1 cellular context compared by ENCODE assay signal in genomic region chr1:3899776-3900149, GRCh38.
TF ChIP-seq lines count a peak whose summit lies in the region.

No MANE protein-coding gene starts in this region.

TF ChIP-seq in K562, 482 proteins besides CTCF, POLR2A, EP300 and RAD21 (continued from another document and continues in another):
- no peak for TF ChIP-seq MXI1 (IDR thresholded peaks at IDR 0.05; ENCODE audit: low read depth, low read length)
- peak; percentile 63; the same call in 1 of the 2 replicates for TF ChIP-seq EP400 (IDR thresholded peaks at IDR 0.05)
- no peak for TF ChIP-seq GABPA (tag; conservative IDR thresholded peaks at IDR 0.05; ENCODE audit: low read depth)
- no peak for TF ChIP-seq FOXM1 (IDR thresholded peaks at IDR 0.05; ENCODE audit: low read depth)
- no peak; the same call in 1 of the 2 replicates for TF ChIP-seq FOXM1 (CRISPR knock-in tag; IDR thresholded peaks at IDR 0.05; ENCODE audit: low read depth)
- 0 out of 2 replicates have a peak, but pooled peaks have one; percentile 46 for TF ChIP-seq ZNF830 (CRISPR knock-in tag; IDR thresholded peaks at IDR 0.05)
- TF ChIP-seq ZC3H8 (IDR thresholded peaks at IDR 0.05), result no peak
- TF ChIP-seq, protein P1, sequence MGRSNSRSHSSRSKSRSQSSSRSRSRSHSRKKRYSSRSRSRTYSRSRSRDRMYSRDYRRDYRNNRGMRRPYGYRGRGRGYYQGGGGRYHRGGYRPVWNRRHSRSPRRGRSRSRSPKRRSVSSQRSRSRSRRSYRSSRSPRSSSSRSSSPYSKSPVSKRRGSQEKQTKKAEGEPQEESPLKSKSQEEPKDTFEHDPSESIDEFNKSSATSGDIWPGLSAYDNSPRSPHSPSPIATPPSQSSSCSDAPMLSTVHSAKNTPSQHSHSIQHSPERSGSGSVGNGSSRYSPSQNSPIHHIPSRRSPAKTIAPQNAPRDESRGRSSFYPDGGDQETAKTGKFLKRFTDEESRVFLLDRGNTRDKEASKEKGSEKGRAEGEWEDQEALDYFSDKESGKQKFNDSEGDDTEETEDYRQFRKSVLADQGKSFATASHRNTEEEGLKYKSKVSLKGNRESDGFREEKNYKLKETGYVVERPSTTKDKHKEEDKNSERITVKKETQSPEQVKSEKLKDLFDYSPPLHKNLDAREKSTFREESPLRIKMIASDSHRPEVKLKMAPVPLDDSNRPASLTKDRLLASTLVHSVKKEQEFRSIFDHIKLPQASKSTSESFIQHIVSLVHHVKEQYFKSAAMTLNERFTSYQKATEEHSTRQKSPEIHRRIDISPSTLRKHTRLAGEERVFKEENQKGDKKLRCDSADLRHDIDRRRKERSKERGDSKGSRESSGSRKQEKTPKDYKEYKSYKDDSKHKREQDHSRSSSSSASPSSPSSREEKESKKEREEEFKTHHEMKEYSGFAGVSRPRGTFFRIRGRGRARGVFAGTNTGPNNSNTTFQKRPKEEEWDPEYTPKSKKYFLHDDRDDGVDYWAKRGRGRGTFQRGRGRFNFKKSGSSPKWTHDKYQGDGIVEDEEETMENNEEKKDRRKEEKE (IDR thresholded peaks at IDR 0.05; ENCODE audit: borderline replicate concordance in 1 of 2, control insufficient read depth in 1 of 2, low read depth in 2 of 2, low read length in 1 of 2), result no peak
- peak; percentile 26 for TF ChIP-seq CHD1 (IDR thresholded peaks at IDR 0.05; ENCODE audit: low read length)
- TF ChIP-seq HDAC2 (IDR thresholded peaks at IDR 0.05), result peak; percentile 83
- no peak for TF ChIP-seq MLLT1 (IDR thresholded peaks at IDR 0.05)
- TF ChIP-seq CXXC5 (CRISPR knock-in tag; IDR thresholded peaks at IDR 0.05), result no peak
- TF ChIP-seq RBM14 (IDR thresholded peaks at IDR 0.05; ENCODE audit: borderline replicate concordance, insufficient read depth, low read depth, low read length), result no peak
- peak in 1 of 2 experiments; percentile 85; a peak in 3 of 4 replicates for TF ChIP-seq NRF1 (conservative IDR thresholded peaks at IDR 0.05 in 1 of 2, IDR thresholded peaks at IDR 0.05 in 1 of 2)
- TF ChIP-seq E2F1 (CRISPR knock-in tag; IDR thresholded peaks at IDR 0.05), result peak; percentile 17; the same call in 1 of the 2 replicates
- no peak for TF ChIP-seq FOSL1 (tag; conservative IDR thresholded peaks at IDR 0.05)
- TF ChIP-seq, protein P2, sequence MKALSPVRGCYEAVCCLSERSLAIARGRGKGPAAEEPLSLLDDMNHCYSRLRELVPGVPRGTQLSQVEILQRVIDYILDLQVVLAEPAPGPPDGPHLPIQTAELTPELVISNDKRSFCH (CRISPR knock-in tag; IDR thresholded peaks at IDR 0.05), result no peak
- TF ChIP-seq, protein P2 (tag; IDR thresholded peaks at IDR 0.05), result no peak
- TF ChIP-seq RBM25 (IDR thresholded peaks at IDR 0.05; ENCODE audit: low read depth, low read length, severe bottlenecking), result no peak
- no peak for TF ChIP-seq TOE1 (IDR thresholded peaks at IDR 0.05; ENCODE audit: borderline replicate concordance)
- TF ChIP-seq TOE1 (CRISPR knock-in tag; IDR thresholded peaks at IDR 0.05; ENCODE audit: borderline replicate concordance, low read depth), result no peak
- no peak for TF ChIP-seq HNRNPK (IDR thresholded peaks at IDR 0.05; ENCODE audit: low read depth, low read length, poor library complexity, severe bottlenecking)
- no peak for TF ChIP-seq HSF4 (CRISPR knock-in tag; IDR thresholded peaks at IDR 0.05; ENCODE audit: borderline replicate concordance)
- TF ChIP-seq FOXJ2 (tag; IDR thresholded peaks at IDR 0.05), result no peak
- 0 out of 2 replicates have a peak, but pooled peaks have one; percentile 41 for TF ChIP-seq HIVEP1 (CRISPR knock-in tag; IDR thresholded peaks at IDR 0.05)
- no peak for TF ChIP-seq ZNF3 (CRISPR knock-in tag; IDR thresholded peaks at IDR 0.05)
- peak; percentile 77; the same call in 1 of the 2 replicates for TF ChIP-seq KLF6 (CRISPR knock-in tag; IDR thresholded peaks at IDR 0.05; ENCODE audit: borderline replicate concordance)
- TF ChIP-seq ERF (CRISPR knock-in tag; IDR thresholded peaks at IDR 0.05), result no peak
- no peak for TF ChIP-seq ZNF551 (CRISPR knock-in tag; IDR thresholded peaks at IDR 0.05)
- TF ChIP-seq DLX4 (CRISPR knock-in tag; IDR thresholded peaks at IDR 0.05), result no peak
- no peak for TF ChIP-seq NR2F6 (CRISPR knock-in tag; IDR thresholded peaks at IDR 0.05)
- no peak for TF ChIP-seq STAG1 (CRISPR knock-in tag; IDR thresholded peaks at IDR 0.05; ENCODE audit: borderline replicate concordance)
- TF ChIP-seq ZNF699 (CRISPR knock-in tag; IDR thresholded peaks at IDR 0.05; ENCODE audit: insufficient replicate concordance), result no peak
- TF ChIP-seq RBM17 (IDR thresholded peaks at IDR 0.05; ENCODE audit: borderline replicate concordance, low read depth, low read length), result no peak
- TF ChIP-seq ZNF766 (CRISPR knock-in tag; conservative IDR thresholded peaks at IDR 0.05), result no peak
- TF ChIP-seq BHLHE40 (IDR thresholded peaks at IDR 0.05; ENCODE audit: low read length), result peak; percentile 49; the same call in 1 of the 2 replicates
- TF ChIP-seq THAP7 (CRISPR knock-in tag; IDR thresholded peaks at IDR 0.05), result no peak
- no peak for TF ChIP-seq VEZF1 (CRISPR knock-in tag; IDR thresholded peaks at IDR 0.05)
- TF ChIP-seq, protein P3, sequence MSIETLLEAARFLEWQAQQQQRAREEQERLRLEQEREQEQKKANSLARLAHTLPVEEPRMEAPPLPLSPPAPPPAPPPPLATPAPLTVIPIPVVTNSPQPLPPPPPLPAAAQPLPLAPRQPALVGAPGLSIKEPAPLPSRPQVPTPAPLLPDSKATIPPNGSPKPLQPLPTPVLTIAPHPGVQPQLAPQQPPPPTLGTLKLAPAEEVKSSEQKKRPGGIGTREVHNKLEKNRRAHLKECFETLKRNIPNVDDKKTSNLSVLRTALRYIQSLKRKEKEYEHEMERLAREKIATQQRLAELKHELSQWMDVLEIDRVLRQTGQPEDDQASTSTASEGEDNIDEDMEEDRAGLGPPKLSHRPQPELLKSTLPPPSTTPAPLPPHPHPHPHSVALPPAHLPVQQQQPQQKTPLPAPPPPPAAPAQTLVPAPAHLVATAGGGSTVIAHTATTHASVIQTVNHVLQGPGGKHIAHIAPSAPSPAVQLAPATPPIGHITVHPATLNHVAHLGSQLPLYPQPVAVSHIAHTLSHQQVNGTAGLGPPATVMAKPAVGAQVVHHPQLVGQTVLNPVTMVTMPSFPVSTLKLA (conservative IDR thresholded peaks at IDR 0.05), result no peak; a peak in 1 of 4 replicates
- no peak for TF ChIP-seq RFX1 (IDR thresholded peaks at IDR 0.05)
- TF ChIP-seq PTBP1 (IDR thresholded peaks at IDR 0.05; ENCODE audit: low read depth, low read length), result no peak
- no peak for TF ChIP-seq CEBPB (tag; IDR thresholded peaks at IDR 0.05)
- no peak for TF ChIP-seq SMARCA5 (IDR thresholded peaks at IDR 0.05)
- TF ChIP-seq ZZZ3 (IDR thresholded peaks at IDR 0.05), result no peak
- TF ChIP-seq MYC (IDR thresholded peaks at IDR 0.05; ENCODE audit: low read depth, low read length), result no peak
- TF ChIP-seq MYC (CRISPR knock-in tag; IDR thresholded peaks at IDR 0.05; ENCODE audit: borderline replicate concordance, low read depth), result 0 out of 2 replicates have a peak, but pooled peaks have one; percentile 54
- TF ChIP-seq ZNF592 (IDR thresholded peaks at IDR 0.05), result no peak
- TF ChIP-seq CREB3L1 (IDR thresholded peaks at IDR 0.05; ENCODE audit: borderline replicate concordance, low read depth), result no peak
- TF ChIP-seq CC2D1A (IDR thresholded peaks at IDR 0.05), result no peak
- no peak for TF ChIP-seq CAMTA2 (CRISPR knock-in tag; conservative IDR thresholded peaks at IDR 0.05)
- no peak for TF ChIP-seq SIRT6 (IDR thresholded peaks at IDR 0.05; ENCODE audit: low read depth, low read length)
- no peak for TF ChIP-seq NUFIP1 (IDR thresholded peaks at IDR 0.05; ENCODE audit: partially characterized antibody)
- no peak for TF ChIP-seq ATF7 (IDR thresholded peaks at IDR 0.05)
- TF ChIP-seq SMARCB1 (IDR thresholded peaks at IDR 0.05; ENCODE audit: insufficient read length, low read depth), result no peak
- TF ChIP-seq PTTG1 (tag; IDR thresholded peaks at IDR 0.05; ENCODE audit: low read depth), result no peak
- 0 out of 2 replicates have a peak, but pooled peaks have one; percentile 8 for TF ChIP-seq CBFB (CRISPR knock-in tag; IDR thresholded peaks at IDR 0.05)
- no peak for TF ChIP-seq ZNF263 (CRISPR knock-in tag; IDR thresholded peaks at IDR 0.05; ENCODE audit: borderline replicate concordance)
- TF ChIP-seq RBM22 (IDR thresholded peaks at IDR 0.05; ENCODE audit: low read depth, low read length, poor library complexity, severe bottlenecking), result no peak
- no peak for TF ChIP-seq TCFL5 (CRISPR knock-in tag; conservative IDR thresholded peaks at IDR 0.05)
- no peak for TF ChIP-seq KAT7 (CRISPR knock-in tag; IDR thresholded peaks at IDR 0.05; ENCODE audit: borderline replicate concordance)
